8 cellular contexts compared by ENCODE assay signal in the genomic region with DNA sequence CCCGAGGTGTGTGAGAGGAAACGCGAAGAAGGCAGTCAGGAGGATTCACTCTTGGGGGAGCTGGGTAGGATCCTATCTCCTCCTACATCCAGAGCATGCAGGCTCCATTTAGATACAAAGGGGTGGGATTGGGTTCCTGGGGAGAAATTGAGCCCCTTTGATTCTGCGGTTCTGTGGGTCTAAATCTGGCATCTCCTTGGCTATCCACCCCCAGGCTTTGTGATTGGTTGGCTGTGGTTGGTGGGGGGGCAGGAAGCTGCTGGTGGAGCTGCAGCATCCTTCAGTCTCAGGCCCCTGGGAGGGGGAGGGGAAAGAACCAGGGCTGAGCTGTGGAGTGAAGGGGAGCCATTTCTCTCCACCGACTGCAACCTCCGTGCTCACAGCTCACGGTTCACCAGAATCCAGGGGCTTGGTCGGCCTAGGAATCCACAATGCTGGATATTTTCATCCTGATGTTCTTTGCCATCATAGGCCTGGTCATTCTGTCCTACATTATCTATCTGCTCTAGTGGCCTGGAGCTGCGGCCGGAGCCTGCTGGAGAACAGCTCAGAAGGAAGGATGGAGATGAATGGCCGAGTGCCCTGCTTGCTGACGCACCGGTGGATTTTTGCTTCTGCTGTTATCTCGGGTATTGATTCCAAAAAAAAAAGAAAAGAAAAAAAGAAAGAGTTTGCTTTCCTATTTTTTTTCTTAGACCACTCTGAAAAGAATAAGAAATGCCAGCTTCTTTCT.
A peak's percentile ranks its signal among the peaks of the same experiment; 100 is the strongest.
DNase-seq lines count a peak whose midpoint lies in the region; ATAC-seq and TF ChIP-seq lines count a peak whose summit lies in the region.

A gene (plus strand): TSS at position 352 of the 733 bp plus-strand sequence.

- peak within 1 kb of the TSS; percentile 48 for H2AFZ ChIP-seq in neuron (ENCODE audit: low read depth, low read length)

- H3K4me3 ChIP-seq in BE2C (ENCODE audit: low read depth, low read length) (peak within 1 kb of the TSS; percentile 81), endodermal cell (ENCODE audit: low read length) (no peak within 1 kb of the TSS), neuron (ENCODE audit: low read length) (peak within 1 kb of the TSS; percentile 63), WERI-Rb-1 (ENCODE audit: low read depth, low read length) (no peak within 1 kb of the TSS), body of pancreas (no peak within 1 kb of the TSS)

- no peak within 1 kb of the TSS for H3K9ac ChIP-seq in endodermal cell (ENCODE audit: extremely low read depth, low read length, poor library complexity, severe bottlenecking)

- TF ChIP-seq CTCF in BE2C (IDR thresholded peaks at IDR 0.05; ENCODE audit: low read depth, low read length) (no peak), endodermal cell (conservative IDR thresholded peaks at IDR 0.05) (no peak), WERI-Rb-1 (IDR thresholded peaks at IDR 0.05; ENCODE audit: low read depth, low read length) (no peak), body of pancreas (IDR thresholded peaks at IDR 0.05) (no peak)

- H3K27me3 ChIP-seq in BE2C (no peaks in the 10 kb centered on the region), endodermal cell (ENCODE audit: control insufficient read depth, insufficient read depth, low read length, poor library complexity, severe bottlenecking) (no peaks in the 10 kb centered on the region), neuron (ENCODE audit: insufficient read depth, low read length) (no peaks in the 10 kb centered on the region), WERI-Rb-1 (ENCODE audit: insufficient read depth, low read depth, severe bottlenecking) (no peaks in the 10 kb centered on the region), body of pancreas (no peaks in the 10 kb centered on the region)

- H3K9me3 Mint-ChIP-seq in endodermal cell: peaks cover 1% of the 10 kb centered on the region

- ATAC-seq in T-helper 17 cell: peak; percentile 40
- no peak for ATAC-seq in HG02970 (IDR thresholded peaks at IDR 0.05; ENCODE audit: low FRiP score, unreplicated experiment)
- ATAC-seq in body of pancreas: no peak

- 63 to 68% methylated on average over 11 to 14 of the region's 14 CpGs for WGBS in endodermal cell (ENCODE audit: insufficient coverage in 1 of 2, insufficient read length in 1 of 2), 2 experiments
- 64 to 67% methylated on average over 10 to 14 of the region's 14 CpGs for WGBS in body of pancreas, 2 donors

- H3K27me3 Mint-ChIP-seq in T-helper 17 cell (no peaks in the 10 kb centered on the region), endodermal cell (ENCODE audit: insufficient read depth) (no peaks in the 10 kb centered on the region)

- TF ChIP-seq POLR2A in body of pancreas (IDR thresholded peaks at IDR 0.05): no peak

- no peaks in the 10 kb centered on the region for H3K36me3 Mint-ChIP-seq in T-helper 17 cell (ENCODE audit: low read depth)
- peaks cover 5% of the 10 kb centered on the region for H3K36me3 Mint-ChIP-seq in endodermal cell (ENCODE audit: low read depth)

- H3K9me3 ChIP-seq in BE2C (no peaks in the 10 kb centered on the region), T-helper 17 cell (ENCODE audit: control insufficient read depth, low read length, poor library complexity, severe bottlenecking) (no peaks in the 10 kb centered on the region), endodermal cell (ENCODE audit: control insufficient read depth, low read length) (no peaks in the 10 kb centered on the region), neuron (ENCODE audit: low read length) (no peaks in the 10 kb centered on the region), WERI-Rb-1 (ENCODE audit: severe bottlenecking) (no peaks in the 10 kb centered on the region), body of pancreas (no peaks in the 10 kb centered on the region)

- H3K4me3 Mint-ChIP-seq in T-helper 17 cell (peak within 1 kb of the TSS; percentile 15), endodermal cell (no peak within 1 kb of the TSS)

- intact Hi-C loops in body of pancreas (cut with DNase I): no loop called here

- DNase-seq in BE2C: peak; percentile 94
- no peak for DNase-seq in T-helper 17 cell
- peak; percentile 90 for DNase-seq in endodermal cell
- no peak for DNase-seq in WERI-Rb-1
- DNase-seq in body of pancreas: no peak
- no peak for DNase-seq in NK-92 (lab: John Stamatoyannopoulos, UW; ENCODE audit: unreplicated experiment)

- H3K27ac Mint-ChIP-seq in T-helper 17 cell (peak within 1 kb of the TSS; percentile 14), endodermal cell (peak within 1 kb of the TSS; percentile 78)

- peaks cover 32% of the 10 kb centered on the region for H3K4me1 Mint-ChIP-seq in T-helper 17 cell
- peaks cover 15% of the 10 kb centered on the region for H3K4me1 Mint-ChIP-seq in endodermal cell

- H3K27ac ChIP-seq in endodermal cell (ENCODE audit: low read depth, low read length) (no peak within 1 kb of the TSS), WERI-Rb-1 (no peak within 1 kb of the TSS), body of pancreas (no peak within 1 kb of the TSS)

- H3K4me1 ChIP-seq in BE2C: peaks cover 13% of the 10 kb centered on the region
- H3K4me1 ChIP-seq in endodermal cell (ENCODE audit: control insufficient read depth, insufficient read depth, low read length): peaks cover 4% of the 10 kb centered on the region
- H3K4me1 ChIP-seq in neuron (ENCODE audit: insufficient read depth, low read length): peaks cover 18% of the 10 kb centered on the region
- H3K4me1 ChIP-seq in body of pancreas: peaks cover 14% of the 10 kb centered on the region

- H3K36me3 ChIP-seq in BE2C: no peaks in the 10 kb centered on the region
- H3K36me3 ChIP-seq in endodermal cell (ENCODE audit: control insufficient read depth, insufficient read depth, low read length): peaks cover 5% of the 10 kb centered on the region
- no peaks in the 10 kb centered on the region for H3K36me3 ChIP-seq in neuron (ENCODE audit: insufficient read depth, low read length)
- no peaks in the 10 kb centered on the region for H3K36me3 ChIP-seq in WERI-Rb-1
- H3K36me3 ChIP-seq in body of pancreas (replicated peaks in 1 of 2; ENCODE audit: insufficient read depth in 1 of 2, low read depth in 2 of 2): peaks cover 0 to 1% of the 10 kb centered on the region in 2 donors

Comparison
In these comparisons a context has a peak if more than half of its experiments do, and no peak if none do; other contexts are left out.
1. DNase-seq: peak in BE2C (single experiment) and endodermal cell (single experiment); none in T-helper 17 cell (0 of 3), WERI-Rb-1 (single experiment), body of pancreas (0 of 4) and NK-92 (single experiment).
2. H3K4me3 ChIP-seq: peak in BE2C (single experiment) and neuron (single experiment); none in endodermal cell (single experiment), WERI-Rb-1 (single experiment) and body of pancreas (0 of 2).